In the genomic region with DNA sequence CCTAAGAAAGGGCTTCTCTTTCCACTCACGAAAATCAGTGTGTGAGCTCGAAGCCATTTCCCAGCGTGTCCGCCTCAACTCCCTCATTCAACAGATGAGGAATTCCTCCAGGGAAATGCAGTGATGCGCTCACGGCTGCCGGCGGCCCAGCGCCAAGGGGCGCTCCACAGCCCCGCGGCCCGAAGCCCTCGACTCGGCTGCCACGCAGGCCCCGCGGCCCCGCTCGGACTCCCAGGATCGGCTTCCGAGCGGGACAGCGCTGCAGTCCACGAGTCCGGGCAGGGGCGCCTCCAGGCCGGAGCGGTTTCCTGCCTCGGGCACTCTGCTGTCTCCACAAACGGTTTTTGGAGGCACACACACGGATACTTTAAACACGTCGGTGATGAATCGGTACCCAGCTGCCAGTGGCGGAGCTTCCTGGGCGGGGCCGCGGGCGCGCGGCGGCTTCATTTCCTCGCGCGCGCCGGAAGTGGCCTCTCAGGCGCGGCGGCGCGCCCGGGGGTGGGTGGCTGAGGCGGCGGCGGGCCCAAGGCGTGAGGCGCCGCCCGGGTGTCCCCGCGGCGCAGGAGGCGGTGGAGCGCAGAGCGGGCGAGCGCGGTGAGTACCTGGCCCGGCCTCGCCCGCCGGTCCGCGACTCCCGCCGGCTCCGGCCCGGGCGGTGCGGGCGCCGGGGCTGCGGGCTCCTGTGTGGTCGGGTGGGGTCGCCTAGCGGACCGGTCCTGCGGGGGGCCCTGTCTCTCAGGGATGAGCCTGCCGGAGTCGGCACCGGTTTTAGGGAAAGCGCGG, we compare ENCODE assay signal across 1 cellular context.
A peak's percentile ranks its signal among the peaks of the same experiment; 100 is the strongest.
TF ChIP-seq lines count a peak whose summit lies in the region.

Gene CSGALNACT2, plus strand, starts transcription at position 475 of the 786 bp plus-strand sequence. CDS start 16,705 bp downstream, outside the sequence.

TF ChIP-seq in GM12878, 131 proteins besides CTCF, POLR2A, EP300 and RAD21 (continued from another document):
- TF ChIP-seq ZNF687 (IDR thresholded peaks at IDR 0.05): peak; percentile 37; the same call in 1 of the 2 replicates
- no peak for TF ChIP-seq RELB (IDR thresholded peaks at IDR 0.05; ENCODE audit: low read depth)
- 0 out of 2 replicates have a peak, but pooled peaks have one; percentile 38 for TF ChIP-seq CREB1 (IDR thresholded peaks at IDR 0.05; ENCODE audit: low read depth)
- TF ChIP-seq CREM (IDR thresholded peaks at IDR 0.05; ENCODE audit: low read depth): peak; percentile 34; the same call in 1 of the 2 replicates
- TF ChIP-seq, protein P1, sequence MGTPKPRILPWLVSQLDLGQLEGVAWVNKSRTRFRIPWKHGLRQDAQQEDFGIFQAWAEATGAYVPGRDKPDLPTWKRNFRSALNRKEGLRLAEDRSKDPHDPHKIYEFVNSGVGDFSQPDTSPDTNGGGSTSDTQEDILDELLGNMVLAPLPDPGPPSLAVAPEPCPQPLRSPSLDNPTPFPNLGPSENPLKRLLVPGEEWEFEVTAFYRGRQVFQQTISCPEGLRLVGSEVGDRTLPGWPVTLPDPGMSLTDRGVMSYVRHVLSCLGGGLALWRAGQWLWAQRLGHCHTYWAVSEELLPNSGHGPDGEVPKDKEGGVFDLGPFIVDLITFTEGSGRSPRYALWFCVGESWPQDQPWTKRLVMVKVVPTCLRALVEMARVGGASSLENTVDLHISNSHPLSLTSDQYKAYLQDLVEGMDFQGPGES (IDR thresholded peaks at IDR 0.05): 0 out of 2 replicates have a peak, but pooled peaks have one; percentile 37
- peak; percentile 62; the same call in 1 of the 2 replicates for TF ChIP-seq GABPA (IDR thresholded peaks at IDR 0.05; ENCODE audit: low read depth)
- peak; percentile 14 to 77; a peak in 2 of 4 replicates for TF ChIP-seq BHLHE40 (IDR thresholded peaks at IDR 0.05; ENCODE audit: borderline replicate concordance in 1 of 2, low read depth in 2 of 2, low read length in 1 of 2)
- peak in 1 of 2 experiments; percentile 84; a peak in 2 of 3 replicates for TF ChIP-seq EGR1 (IDR thresholded peaks at IDR 0.05; ENCODE audit: borderline replicate concordance in 1 of 2, low read depth in 2 of 2, low read length in 2 of 2)
- TF ChIP-seq ELK1 (IDR thresholded peaks at IDR 0.05; ENCODE audit: low read depth, low read length): peak; percentile 80
- peak; percentile 59 for TF ChIP-seq LARP7 (IDR thresholded peaks at IDR 0.05)
- no peak for TF ChIP-seq JUNB (IDR thresholded peaks at IDR 0.05)
- TF ChIP-seq HCFC1 (IDR thresholded peaks at IDR 0.05; ENCODE audit: low read length): peak; percentile 38; the same call in 1 of the 2 replicates
- TF ChIP-seq NFXL1 (IDR thresholded peaks at IDR 0.05; ENCODE audit: borderline replicate concordance): 0 out of 2 replicates have a peak, but pooled peaks have one; percentile 21
- 0 out of 2 replicates have a peak, but pooled peaks have one; percentile 6 for TF ChIP-seq IRF4 (IDR thresholded peaks at IDR 0.05; ENCODE audit: low read depth, low read length)
- TF ChIP-seq RUNX3 (IDR thresholded peaks at IDR 0.05; ENCODE audit: low read length): peak; percentile 5; the same call in 1 of the 2 replicates
- TF ChIP-seq BRCA1 (IDR thresholded peaks at IDR 0.05; ENCODE audit: low read depth, low read length): no peak
- peak; percentile 76; the same call in 1 of the 2 replicates for TF ChIP-seq ZSCAN29 (IDR thresholded peaks at IDR 0.05)
- peak; percentile 75 for TF ChIP-seq POLR2AphosphoS5 (IDR thresholded peaks at IDR 0.05; ENCODE audit: low read length)
- TF ChIP-seq, protein P2, sequence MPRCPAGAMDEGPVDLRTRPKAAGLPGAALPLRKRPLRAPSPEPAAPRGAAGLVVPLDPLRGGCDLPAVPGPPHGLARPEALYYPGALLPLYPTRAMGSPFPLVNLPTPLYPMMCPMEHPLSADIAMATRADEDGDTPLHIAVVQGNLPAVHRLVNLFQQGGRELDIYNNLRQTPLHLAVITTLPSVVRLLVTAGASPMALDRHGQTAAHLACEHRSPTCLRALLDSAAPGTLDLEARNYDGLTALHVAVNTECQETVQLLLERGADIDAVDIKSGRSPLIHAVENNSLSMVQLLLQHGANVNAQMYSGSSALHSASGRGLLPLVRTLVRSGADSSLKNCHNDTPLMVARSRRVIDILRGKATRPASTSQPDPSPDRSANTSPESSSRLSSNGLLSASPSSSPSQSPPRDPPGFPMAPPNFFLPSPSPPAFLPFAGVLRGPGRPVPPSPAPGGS (IDR thresholded peaks at IDR 0.05; ENCODE audit: borderline replicate concordance, insufficient read depth, low read depth, low read length, poor library complexity, severe bottlenecking): peak; percentile 26
- peak; percentile 75 for TF ChIP-seq GATAD2B (conservative IDR thresholded peaks at IDR 0.05; ENCODE audit: low read depth)
- TF ChIP-seq BACH1 (IDR thresholded peaks at IDR 0.05; ENCODE audit: borderline replicate concordance): peak; percentile 77
- 0 out of 2 replicates have a peak, but pooled peaks have one; percentile 22 for TF ChIP-seq TCF12 (IDR thresholded peaks at IDR 0.05; ENCODE audit: low read depth, low read length)
- TF ChIP-seq, protein P3, sequence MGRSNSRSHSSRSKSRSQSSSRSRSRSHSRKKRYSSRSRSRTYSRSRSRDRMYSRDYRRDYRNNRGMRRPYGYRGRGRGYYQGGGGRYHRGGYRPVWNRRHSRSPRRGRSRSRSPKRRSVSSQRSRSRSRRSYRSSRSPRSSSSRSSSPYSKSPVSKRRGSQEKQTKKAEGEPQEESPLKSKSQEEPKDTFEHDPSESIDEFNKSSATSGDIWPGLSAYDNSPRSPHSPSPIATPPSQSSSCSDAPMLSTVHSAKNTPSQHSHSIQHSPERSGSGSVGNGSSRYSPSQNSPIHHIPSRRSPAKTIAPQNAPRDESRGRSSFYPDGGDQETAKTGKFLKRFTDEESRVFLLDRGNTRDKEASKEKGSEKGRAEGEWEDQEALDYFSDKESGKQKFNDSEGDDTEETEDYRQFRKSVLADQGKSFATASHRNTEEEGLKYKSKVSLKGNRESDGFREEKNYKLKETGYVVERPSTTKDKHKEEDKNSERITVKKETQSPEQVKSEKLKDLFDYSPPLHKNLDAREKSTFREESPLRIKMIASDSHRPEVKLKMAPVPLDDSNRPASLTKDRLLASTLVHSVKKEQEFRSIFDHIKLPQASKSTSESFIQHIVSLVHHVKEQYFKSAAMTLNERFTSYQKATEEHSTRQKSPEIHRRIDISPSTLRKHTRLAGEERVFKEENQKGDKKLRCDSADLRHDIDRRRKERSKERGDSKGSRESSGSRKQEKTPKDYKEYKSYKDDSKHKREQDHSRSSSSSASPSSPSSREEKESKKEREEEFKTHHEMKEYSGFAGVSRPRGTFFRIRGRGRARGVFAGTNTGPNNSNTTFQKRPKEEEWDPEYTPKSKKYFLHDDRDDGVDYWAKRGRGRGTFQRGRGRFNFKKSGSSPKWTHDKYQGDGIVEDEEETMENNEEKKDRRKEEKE (IDR thresholded peaks at IDR 0.05): 0 out of 2 replicates have a peak, but pooled peaks have one; percentile 22
- no peak for TF ChIP-seq SP1 (IDR thresholded peaks at IDR 0.05; ENCODE audit: low read depth, low read length)
- TF ChIP-seq NR2C1 (IDR thresholded peaks at IDR 0.05): peak; percentile 41
- 0 out of 4 replicates have a peak, but pooled peaks of 1 of the 2 experiments have one; percentile 52 for TF ChIP-seq ETV6 (conservative IDR thresholded peaks at IDR 0.05 in 1 of 2, IDR thresholded peaks at IDR 0.05 in 1 of 2; ENCODE audit: borderline replicate concordance in 1 of 2, low read depth in 1 of 2)
- TF ChIP-seq SRF (IDR thresholded peaks at IDR 0.05; ENCODE audit: low read depth in 2 of 2, low read length in 2 of 2): peak in 1 of 2 experiments; percentile 35; a peak in 1 of 4 replicates
- no peak; the same call in none of the 2 replicates for TF ChIP-seq SMARCA5 (IDR thresholded peaks at IDR 0.05)
- no peak for TF ChIP-seq EED (IDR thresholded peaks at IDR 0.05; ENCODE audit: low read depth)
- no peak for TF ChIP-seq PAX5 (IDR thresholded peaks at IDR 0.05; ENCODE audit: borderline replicate concordance, low read depth, low read length)
